Comparison of ENCODE assay signal across 13 cellular contexts in the genomic region with DNA sequence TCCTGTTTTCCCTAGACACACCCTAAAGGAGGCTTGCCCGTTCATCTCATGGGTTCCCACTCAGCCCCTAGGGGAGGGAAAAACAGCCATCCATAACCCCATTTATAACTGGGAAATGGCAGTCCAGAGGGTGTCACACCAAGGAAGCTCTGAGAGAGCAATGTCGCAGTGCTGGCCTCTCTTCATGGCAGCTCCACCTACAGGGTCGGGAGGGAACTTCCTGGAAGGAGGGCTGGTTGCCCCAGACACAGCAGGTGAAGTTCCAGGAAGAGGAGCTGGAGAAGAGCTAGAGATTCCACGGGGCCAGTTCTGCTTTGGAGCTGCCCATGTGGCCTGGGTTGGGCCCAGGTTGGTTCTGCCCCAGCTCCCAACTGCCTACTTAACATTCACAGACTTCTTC. TPM values are rescaled to one million over a fixed set of nuclear protein-coding genes. Genes with fewer than 3 reads are reported as not detected.
DNase-seq lines count a peak whose midpoint lies in the region; ATAC-seq, FAIRE-seq and TF ChIP-seq lines count a peak whose summit lies in the region.
"Had no signal": no experiment of that assay in that cellular context is flagged by ENCODE, and none has a peak within 500 bp of the region (broad histone marks: within the 10 kb centered on the region; RNA-seq: fewer than 3 reads in every experiment).

No MANE protein-coding gene starts in this region.

- no peaks in the 10 kb centered on the region for H3K9me2 ChIP-seq in OCI-LY1 (ENCODE audit: low read depth, low read length)

- TF ChIP-seq RAD21 in A549 (conservative IDR thresholded peaks at IDR 0.05 in 1 of 2, IDR thresholded peaks at IDR 0.05 in 1 of 2): no peak

- no peaks in the 10 kb centered on the region for H3K79me2 ChIP-seq in OCI-LY1 (ENCODE audit: insufficient read depth, low read length)

- POLR2A ChIA-PET in A549 (lab: Yijun Ruan, JAX): interaction anchor here (1.0 kb wide), 1 partner anchor 9 kb away, joined by 3 read pairs; no protein-coding TSS in a partner anchor

- no peaks in the 10 kb centered on the region for H4K20me1 ChIP-seq in OCI-LY1 (ENCODE audit: insufficient read depth, low read length)

- intact Hi-C loops in natural killer cell (cut with micrococcal nuclease): no loop called here

- H3K9me3 ChIP-seq in A549 (peaks cover 7% of the 10 kb centered on the region; the same call in 2 of the 3 replicates), OCI-LY1 (ENCODE audit: low read length) (no peaks in the 10 kb centered on the region)

- WGBS in A549 (ENCODE audit: missing lambda C conversion rate): 11% methylated on average over 4 of the region's 4 CpGs

- H3K4me1 Mint-ChIP-seq in natural killer cell: no peaks in the 10 kb centered on the region

- H3K4me1 ChIP-seq in A549 (no peaks in the 10 kb centered on the region), OCI-LY1 (ENCODE audit: insufficient read depth, low read length, severe bottlenecking) (no peaks in the 10 kb centered on the region)

- no peaks in the 10 kb centered on the region for H3K36me3 Mint-ChIP-seq in natural killer cell

- no peak for TF ChIP-seq CTCF in A549 (IDR thresholded peaks at IDR 0.05)
- TF ChIP-seq CTCF in GM12865 (IDR thresholded peaks at IDR 0.05; ENCODE audit: insufficient read depth, low read depth, low read length, missing control alignments): peak; percentile 34
- peak; percentile 36; the same call in 1 of the 2 replicates for TF ChIP-seq CTCF in OCI-LY1 (IDR thresholded peaks at IDR 0.05; ENCODE audit: low read length)
- peak; percentile 29 for TF ChIP-seq CTCF in fibroblast of pulmonary artery (IDR thresholded peaks at IDR 0.05; ENCODE audit: low read length, missing control alignments)
- TF ChIP-seq CTCF in natural killer cell (IDR thresholded peaks at IDR 0.05): no peak

- H3K27ac ChIP-seq in A549 (no peak overlapping the region), OCI-LY1 (ENCODE audit: low read depth, low read length, poor library complexity, severe bottlenecking) (no peak overlapping the region)

- H3K27me3 Mint-ChIP-seq in natural killer cell (ENCODE audit: low read depth in 2 of 2): peaks cover 9 to 25% of the 10 kb centered on the region in 2 donors

- H3K4me2 ChIP-seq in A549 (no peak overlapping the region), OCI-LY1 (ENCODE audit: low read length) (no peak overlapping the region)

- DNase-seq in A549 (ENCODE audit: low read depth in 1 of 2, low spot score in 1 of 2): peak; percentile 56 to 73
- no peak for DNase-seq in GM12865 (ENCODE audit: low read depth)
- no peak for DNase-seq in fibroblast of pulmonary artery (ENCODE audit: low read depth)
- DNase-seq in natural killer cell: no peak
- DNase-seq in AG08395 (ENCODE audit: low spot score): no peak
- no peak for DNase-seq in amygdala (lab: John Stamatoyannopoulos, UW)
- DNase-seq: amniotic stem cell; stimulated activated naive CD4-positive, alpha-beta T cell treated with Interleukin-2 at 50 U/mL for 16 hours had no signal

- H3K27ac Mint-ChIP-seq in natural killer cell: no peak overlapping the region
- H3K27ac Mint-ChIP-seq: IgD-negative memory B cell had no signal

- ATAC-seq in A549: peak; percentile 41 to 77; a peak in 5 of 6 replicates
- ATAC-seq in natural killer cell: no peak
- ATAC-seq in HG03565 (IDR thresholded peaks at IDR 0.05; ENCODE audit: unreplicated experiment): no peak

- H2AFZ ChIP-seq in OCI-LY1 (ENCODE audit: low read length): no peak overlapping the region

- H3K36me3 ChIP-seq in OCI-LY1 (ENCODE audit: insufficient read depth, low read length): no peaks in the 10 kb centered on the region

- H3K4me3 ChIP-seq in A549 (no peak overlapping the region), GM12865 (ENCODE audit: low read depth, low read length) (no peak overlapping the region), OCI-LY1 (ENCODE audit: low read depth, low read length, poor library complexity, severe bottlenecking) (no peak overlapping the region), fibroblast of pulmonary artery (replicated peaks; ENCODE audit: low read depth, low read length) (no peak overlapping the region)

- no peaks in the 10 kb centered on the region for H3F3A ChIP-seq in OCI-LY1 (ENCODE audit: insufficient read depth, low read length)

- FAIRE-seq in A549 (lab: Jason Lieb, UNC): no peak
- FAIRE-seq: TTC549 had no signal

- H3K9ac ChIP-seq in OCI-LY1 (ENCODE audit: low read length): no peak overlapping the region

- no peak for TF ChIP-seq POLR2A in A549 (IDR thresholded peaks at IDR 0.05; ENCODE audit: low read length)

- CTCF ChIA-PET in A549 (lab: Yijun Ruan, JAX): interaction anchor here (0.9 to 18.7 kb wide), 13 partner anchors 9 to 170 kb away, joined by 3 to 181 read pairs (median 8); partner anchors contain the start of gene LINGO1

- no peaks in the 10 kb centered on the region for H3K9me3 Mint-ChIP-seq in natural killer cell

- no peaks in the 10 kb centered on the region for H3K27me3 ChIP-seq in OCI-LY1 (ENCODE audit: insufficient read depth, low read length)

- H3K4me3 Mint-ChIP-seq in natural killer cell: no peak overlapping the region
- H3K4me3 Mint-ChIP-seq: IgD-negative memory B cell had no signal

- TF ChIP-seq EP300 in A549 (IDR thresholded peaks at IDR 0.05): no peak

TF ChIP-seq in A549, 52 proteins besides CTCF, POLR2A, EP300 and RAD21:
- no peak for TF ChIP-seq RNF2 (IDR thresholded peaks at IDR 0.05; ENCODE audit: borderline replicate concordance, low read depth)
- TF ChIP-seq KDM1A (IDR thresholded peaks at IDR 0.05; ENCODE audit: low read depth): no peak
- TF ChIP-seq NR3C1 (IDR thresholded peaks at IDR 0.05): no peak
- no peak for TF ChIP-seq SMC3 (IDR thresholded peaks at IDR 0.05)
- TF ChIP-seq ZNF302 (CRISPR knock-in tag; IDR thresholded peaks at IDR 0.05): no peak
- no peak for TF ChIP-seq BCL3 (IDR thresholded peaks at IDR 0.05)
- TF ChIP-seq RCOR1 (IDR thresholded peaks at IDR 0.05; ENCODE audit: low read depth, low read length): no peak
- no peak for TF ChIP-seq ELK1 (IDR thresholded peaks at IDR 0.05; ENCODE audit: low read depth, low read length)
- no peak for TF ChIP-seq TFCP2L1 (CRISPR knock-in tag; IDR thresholded peaks at IDR 0.05)
- TF ChIP-seq ZSCAN20 (CRISPR knock-in tag; IDR thresholded peaks at IDR 0.05): no peak
- no peak for TF ChIP-seq EHF (CRISPR knock-in tag; IDR thresholded peaks at IDR 0.05)
- TF ChIP-seq EHMT2 (IDR thresholded peaks at IDR 0.05; ENCODE audit: low read depth): no peak

RNA-seq across cellular contexts. Expression of gene LINGO1, which starts 22.3 kb away (rescaled TPM):
- 2.2 and 3.3 TPM in 2 replicates for polyA plus RNA-seq in A549 (2011; rRNA removed)
- 10.4 and 14.0 TPM in 2 replicates for polyA plus RNA-seq in A549 (2012; cell fraction: cytosol; rRNA removed)
- 8.9 and 11.4 TPM in 2 replicates for polyA plus RNA-seq in A549 (2012; cell fraction: nucleus; rRNA removed)
- 2.9 to 3.5 TPM (median 3.3 TPM) in 3 replicates for polyA plus RNA-seq in A549 (2017; fragmentation: RNase III; extraction: RNeasy Plus Mini Kit Qiagen cat#74134 plus additional on column Dnase treatment)
- polyA minus RNA-seq in A549 (2011; rRNA and poly(A)+ RNA removed): 4.1 and 4.4 TPM in 2 replicates
- not detected for total RNA-seq in natural killer cell
- total RNA-seq: pulmonary artery endothelial cell had no signal
- polyA plus RNA-seq: IgD-negative memory B cell had no signal

Comparison
In these comparisons a context has a peak if more than half of its experiments do, and no peak if none do; other contexts are left out.
1. ATAC-seq: peak in A549 (2 of 2); none in natural killer cell (0 of 3) and HG03565 (single experiment).
2. DNase-seq: peak in A549 (2 of 2); none in GM12865 (single experiment), fibroblast of pulmonary artery (single experiment), natural killer cell (single experiment), AG08395 (single experiment) and amygdala (0 of 56).
3. CTCF ChIP-seq: peak in GM12865 (single experiment), OCI-LY1 (single experiment) and fibroblast of pulmonary artery (single experiment); none in A549 (single experiment) and natural killer cell (single experiment).